Comparison of ENCODE assay signal across 8 cellular contexts in the genomic region with DNA sequence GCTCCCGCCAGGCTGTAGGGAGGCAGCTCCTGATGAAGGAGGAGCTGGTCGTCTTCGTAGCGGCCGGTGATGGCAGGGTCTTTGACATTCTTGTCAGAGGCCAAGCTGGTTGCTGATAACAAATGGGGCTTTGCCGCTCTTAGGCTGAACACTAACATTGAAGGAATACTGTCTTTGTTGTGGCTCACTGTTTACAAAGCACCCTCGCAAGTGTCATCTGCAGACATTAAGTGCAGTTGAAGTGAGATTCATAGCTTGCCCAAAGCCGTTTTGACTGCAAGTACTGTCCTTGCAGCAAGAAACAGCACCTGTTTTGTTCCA. TPM values are rescaled to one million over a fixed set of nuclear protein-coding genes. Genes with fewer than 3 reads are reported as not detected.
DNase-seq lines count a peak whose midpoint lies in the region; ATAC-seq and TF ChIP-seq lines count a peak whose summit lies in the region.

No MANE protein-coding gene starts in this region.

- H3K4me1 ChIP-seq in foreskin keratinocyte: peaks cover 3% of the 10 kb centered on the region

- no peak for ATAC-seq in T-cell (replicated peaks in 1 of 4)
- ATAC-seq in foreskin keratinocyte: no peak
- ATAC-seq in HG02798 (IDR thresholded peaks at IDR 0.05; ENCODE audit: poor library complexity, unreplicated experiment): no peak

- CTCF ChIA-PET in T-cell (lab: Charles Lee): interaction anchor here in 1 of 2 donors (0.6 to 2.0 kb wide), 8 partner anchors 10 to 88 kb away, joined by 3 to 14 read pairs (median 4); a partner anchor contains a TSS

- H3K9me3 Mint-ChIP-seq in activated CD4-positive, alpha-beta T cell treated with anti-CD3 and anti-CD28 coated beads, Interleukin-2, amount 10 ng/mL, durations not matched to agents 24 days and 14 days: no peaks in the 10 kb centered on the region
- H3K9me3 Mint-ChIP-seq in T-cell: no peaks in the 10 kb centered on the region

- no peaks in the 10 kb centered on the region for H3K27me3 ChIP-seq in foreskin keratinocyte

- peak overlapping the region; percentile 80 for H3K4me3 Mint-ChIP-seq in activated CD4-positive, alpha-beta T cell treated with anti-CD3 and anti-CD28 coated beads, Interleukin-2, amount 10 ng/mL, durations not matched to agents 24 days and 14 days
- H3K4me3 Mint-ChIP-seq in T-cell: peak overlapping the region; percentile 87 to 92 (median 90)

- H3K4me3 ChIP-seq in skeletal muscle cell (ENCODE audit: low read depth, low read length): peak overlapping the region; percentile 69

- intact Hi-C loops in activated CD4-positive, alpha-beta T cell treated with anti-CD3 and anti-CD28 coated beads, Interleukin-2, amount 10 ng/mL, durations not matched to agents 24 days and 14 days (cut with micrococcal nuclease): loop anchor here (1.0 to 2.0 kb wide), 2 partner anchors 87 to 304 kb away; a partner anchor contains a TSS

- POLR2A ChIA-PET in T-cell (lab: Charles Lee): interaction anchor here (0.6 to 2.1 kb wide), 9 partner anchors 8 to 984 kb away, joined by 3 to 9 read pairs (median 5); a partner anchor contains a TSS

- peaks cover 3% of the 10 kb centered on the region for H3K27me3 Mint-ChIP-seq in activated CD4-positive, alpha-beta T cell treated with anti-CD3 and anti-CD28 coated beads, Interleukin-2, amount 10 ng/mL, durations not matched to agents 24 days and 14 days
- no peaks in the 10 kb centered on the region for H3K27me3 Mint-ChIP-seq in T-cell

- peaks cover 21% of the 10 kb centered on the region for H3K4me1 Mint-ChIP-seq in activated CD4-positive, alpha-beta T cell treated with anti-CD3 and anti-CD28 coated beads, Interleukin-2, amount 10 ng/mL, durations not matched to agents 24 days and 14 days
- H3K4me1 Mint-ChIP-seq in T-cell: peaks cover 22 to 41% (median 31%) of the 10 kb centered on the region in 3 donors

- H3K27ac Mint-ChIP-seq in activated CD4-positive, alpha-beta T cell treated with anti-CD3 and anti-CD28 coated beads, Interleukin-2, amount 10 ng/mL, durations not matched to agents 24 days and 14 days: peak overlapping the region; percentile 90
- peak overlapping the region; percentile 95 to 96 for H3K27ac Mint-ChIP-seq in T-cell

- no peak for DNase-seq in activated CD4-positive, alpha-beta T cell treated with anti-CD3 and anti-CD28 coated beads, Interleukin-2, amount 10 ng/mL, durations not matched to agents 24 days and 14 days
- no peak for DNase-seq in activated CD4-positive, alpha-beta T cell treated with anti-CD3 and anti-CD28 coated beads, Interleukin-2, amount 50 U/mL, for 1 hour
- DNase-seq in T-cell (peak in 1 of 34 experiments; percentile 3), foreskin keratinocyte (no peak), skeletal muscle cell (ENCODE audit: low read depth) (peak; percentile 1), AG20443 (ENCODE audit: low spot score) (no peak), cortex of kidney (lab: John Stamatoyannopoulos, UW) (no peak)

- TF ChIP-seq CTCF in foreskin keratinocyte (conservative IDR thresholded peaks at IDR 0.05): no peak

- H3K36me3 Mint-ChIP-seq in activated CD4-positive, alpha-beta T cell treated with anti-CD3 and anti-CD28 coated beads, Interleukin-2, amount 10 ng/mL, durations not matched to agents 24 days and 14 days (ENCODE audit: low read depth): peaks cover 4% of the 10 kb centered on the region
- H3K36me3 Mint-ChIP-seq in T-cell: no peaks in the 10 kb centered on the region

- peak overlapping the region; percentile 79 for H3K27ac ChIP-seq in foreskin keratinocyte

RNA-seq across cellular contexts. Expression of a gene that starts 0.5 kb away (rescaled TPM):
- 37.8 and 41.9 TPM in 2 replicates for total RNA-seq in activated CD4-positive, alpha-beta T cell treated with anti-CD3 and anti-CD28 coated beads, Interleukin-2, amount 10 ng/mL, durations not matched to agents 24 days and 14 days
- total RNA-seq in T-cell: 10 to 100 TPM; 33.1 to 56.1 (median 41.9) TPM
- 30.7 and 33.4 TPM in 2 replicates for total RNA-seq in foreskin keratinocyte
- polyA plus RNA-seq in foreskin keratinocyte: 7.4 and 9.0 TPM in 2 replicates

RNA-seq across cellular contexts. Expression of a gene that starts 34.2 kb away (rescaled TPM):
- total RNA-seq in activated CD4-positive, alpha-beta T cell treated with anti-CD3 and anti-CD28 coated beads, Interleukin-2, amount 10 ng/mL, durations not matched to agents 24 days and 14 days: not detected in 2 replicates
- total RNA-seq in T-cell (under 1 TPM in 1 of 5 donors, not detected in 4; 0.63 TPM), foreskin keratinocyte (0.03 and 0.07 TPM in 2 replicates)
- not detected in 2 replicates for polyA plus RNA-seq in foreskin keratinocyte
